In genomic region chr14:103392572-103392971, GRCh38 we compare ENCODE assay signal across 13 cellular contexts.
"Had no signal": no experiment of that assay in that cellular context is flagged by ENCODE, and none has a peak within 500 bp of the region (broad histone marks: within the 10 kb centered on the region; RNA-seq: fewer than 3 reads in every experiment).

No MANE protein-coding gene starts in this region.

- DNase-seq: activated CD4-positive, alpha-beta memory T cell treated with anti-CD3 and anti-CD28 coated beads, Interleukin-2, amount 10 ng/mL, durations not matched to agents 7 days and 5 days; activated CD4-positive, alpha-beta T cell treated with anti-CD3 and anti-CD28 coated beads for 4 hours; activated naive CD4-positive, alpha-beta T cell treated with anti-CD3 and anti-CD28 coated beads, Interleukin-2, amount 10 ng/mL, durations not matched to agents 7 days and 5 days; activated T-cell treated with anti-CD3 and anti-CD28 coated beads, Interleukin-2, amount 50 U/mL, for 24 hours; endodermal cell; hypothalamus; kidney; midbrain; stimulated activated CD4-positive, alpha-beta T cell treated with anti-CD3 and anti-CD28 coated beads, Interleukin-1b, Interleukin-23, amount 100 ng/mL, for 48 hours; T-helper 17 cell had no signal

- H3K4me3 ChIP-seq: ascending aorta, tibial nerve had no signal

- H3K36me3 ChIP-seq: ascending aorta, tibial nerve had no signal

- ATAC-seq: T-helper 17 cell, WTC11 had no signal

- H3K9me3 ChIP-seq: ascending aorta, tibial nerve had no signal

- H3K27me3 ChIP-seq: ascending aorta, tibial nerve had no signal

- H3K27ac ChIP-seq: tibial nerve had no signal
